Comparison of ENCODE assay signal across 1 cellular context in the genomic region with DNA sequence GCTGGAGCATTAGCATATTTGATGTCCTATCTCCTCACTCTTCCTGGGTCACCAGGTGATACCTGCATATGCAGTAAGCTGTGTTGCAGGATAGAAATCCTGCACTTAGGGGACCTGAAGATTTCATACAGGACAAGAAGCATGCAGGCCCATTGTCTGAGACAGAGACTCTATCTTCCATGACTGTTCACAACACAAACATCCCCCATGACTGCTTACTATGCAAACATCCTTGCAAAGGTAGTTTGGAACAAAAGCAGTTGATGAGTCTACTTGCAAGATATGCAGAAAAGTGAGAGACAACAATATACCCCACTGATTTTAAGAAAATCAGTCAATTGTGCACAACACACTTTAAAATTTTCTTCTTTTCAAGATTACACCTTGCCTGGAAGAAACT.
TF ChIP-seq lines count a peak whose summit lies in the region.

No MANE protein-coding gene starts in this region.

TF ChIP-seq in K562, 482 proteins besides CTCF, POLR2A, EP300 and RAD21 (continued from another document):
- TF ChIP-seq, protein P1, sequence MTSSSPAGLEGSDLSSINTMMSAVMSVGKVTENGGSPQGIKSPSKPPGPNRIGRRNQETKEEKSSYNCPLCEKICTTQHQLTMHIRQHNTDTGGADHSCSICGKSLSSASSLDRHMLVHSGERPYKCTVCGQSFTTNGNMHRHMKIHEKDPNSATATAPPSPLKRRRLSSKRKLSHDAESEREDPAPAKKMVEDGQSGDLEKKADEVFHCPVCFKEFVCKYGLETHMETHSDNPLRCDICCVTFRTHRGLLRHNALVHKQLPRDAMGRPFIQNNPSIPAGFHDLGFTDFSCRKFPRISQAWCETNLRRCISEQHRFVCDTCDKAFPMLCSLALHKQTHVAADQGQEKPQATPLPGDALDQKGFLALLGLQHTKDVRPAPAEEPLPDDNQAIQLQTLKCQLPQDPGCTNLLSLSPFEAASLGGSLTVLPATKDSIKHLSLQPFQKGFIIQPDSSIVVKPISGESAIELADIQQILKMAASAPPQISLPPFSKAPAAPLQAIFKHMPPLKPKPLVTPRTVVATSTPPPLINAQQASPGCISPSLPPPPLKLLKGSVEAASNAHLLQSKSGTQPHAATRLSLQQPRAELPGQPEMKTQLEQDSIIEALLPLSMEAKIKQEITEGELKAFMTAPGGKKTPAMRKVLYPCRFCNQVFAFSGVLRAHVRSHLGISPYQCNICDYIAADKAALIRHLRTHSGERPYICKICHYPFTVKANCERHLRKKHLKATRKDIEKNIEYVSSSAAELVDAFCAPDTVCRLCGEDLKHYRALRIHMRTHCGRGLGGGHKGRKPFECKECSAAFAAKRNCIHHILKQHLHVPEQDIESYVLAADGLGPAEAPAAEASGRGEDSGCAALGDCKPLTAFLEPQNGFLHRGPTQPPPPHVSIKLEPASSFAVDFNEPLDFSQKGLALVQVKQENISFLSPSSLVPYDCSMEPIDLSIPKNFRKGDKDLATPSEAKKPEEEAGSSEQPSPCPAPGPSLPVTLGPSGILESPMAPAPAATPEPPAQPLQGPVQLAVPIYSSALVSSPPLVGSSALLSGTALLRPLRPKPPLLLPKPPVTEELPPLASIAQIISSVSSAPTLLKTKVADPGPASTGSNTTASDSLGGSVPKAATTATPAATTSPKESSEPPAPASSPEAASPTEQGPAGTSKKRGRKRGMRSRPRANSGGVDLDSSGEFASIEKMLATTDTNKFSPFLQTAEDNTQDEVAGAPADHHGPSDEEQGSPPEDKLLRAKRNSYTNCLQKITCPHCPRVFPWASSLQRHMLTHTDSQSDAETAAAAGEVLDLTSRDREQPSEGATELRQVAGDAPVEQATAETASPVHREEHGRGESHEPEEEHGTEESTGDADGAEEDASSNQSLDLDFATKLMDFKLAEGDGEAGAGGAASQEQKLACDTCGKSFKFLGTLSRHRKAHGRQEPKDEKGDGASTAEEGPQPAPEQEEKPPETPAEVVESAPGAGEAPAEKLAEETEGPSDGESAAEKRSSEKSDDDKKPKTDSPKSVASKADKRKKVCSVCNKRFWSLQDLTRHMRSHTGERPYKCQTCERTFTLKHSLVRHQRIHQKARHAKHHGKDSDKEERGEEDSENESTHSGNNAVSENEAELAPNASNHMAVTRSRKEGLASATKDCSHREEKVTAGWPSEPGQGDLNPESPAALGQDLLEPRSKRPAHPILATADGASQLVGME (CRISPR knock-in tag; IDR thresholded peaks at IDR 0.05) = no peak
- TF ChIP-seq FOXK1 (CRISPR knock-in tag; IDR thresholded peaks at IDR 0.05; ENCODE audit: borderline replicate concordance) (no peak), ADNP (tag; IDR thresholded peaks at IDR 0.05) (no peak), FOXK2 (conservative IDR thresholded peaks at IDR 0.05 in 1 of 2, IDR thresholded peaks at IDR 0.05 in 1 of 2; ENCODE audit: low read depth in 2 of 2) (no peak), ZKSCAN1 (IDR thresholded peaks at IDR 0.05; ENCODE audit: low read depth, low read length) (no peak), FOXA1 (IDR thresholded peaks at IDR 0.05; ENCODE audit: borderline replicate concordance) (no peak)
